ENCODE assay signal across 24 cellular contexts in the genomic region with DNA sequence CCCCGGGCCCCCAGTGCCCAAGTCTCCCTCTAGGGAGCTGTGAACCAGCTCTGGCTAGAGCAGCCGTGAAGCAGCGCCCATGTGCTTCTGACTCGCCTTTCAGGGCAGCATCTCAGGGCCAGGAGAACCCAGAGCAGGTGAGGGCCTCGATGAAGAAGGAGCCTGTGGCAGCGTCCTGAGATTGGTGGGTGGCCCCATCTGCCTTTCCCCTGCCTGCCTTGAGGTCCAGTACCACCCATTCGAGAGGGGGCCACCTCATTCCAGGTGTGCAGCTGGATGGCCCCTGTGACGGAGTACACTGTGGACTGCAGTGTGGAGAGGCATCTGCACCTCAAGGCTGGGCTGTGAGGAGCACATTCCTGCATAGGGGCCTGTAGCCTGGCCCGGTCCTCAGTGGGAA.
"Had no signal": no experiment of that assay in that cellular context is flagged by ENCODE, and none has a peak within 500 bp of the region (broad histone marks: within the 10 kb centered on the region; RNA-seq: fewer than 3 reads in every experiment).

No MANE protein-coding gene starts in this region.

- ATAC-seq: activated CD4-positive, CD25-positive, alpha-beta regulatory T cell treated with anti-CD3 and anti-CD28 coated beads, Interleukin-2, amount 50 U/mL, for 24 hours; Panc1; SK-N-SH treated with all-trans-retinoic acid at 6 μM for 48 hours had no signal

- H3K4me3 Mint-ChIP-seq: activated naive CD8-positive, alpha-beta T cell; activated T-helper 1 cell treated with anti-CD3 and anti-CD28 coated beads, Interleukin-12 subunit alpha, Interleukin-12 subunit beta, Interleukin-2, Interleukin-4 antibody, amounts not matched to agents 30 ng/mL and 10 ng/mL and 1 ng/mL, durations not matched to agents 14 hours and 24 hours and 36 hours; brain had no signal

- H3K27ac ChIP-seq: RWPE1, SJSA1 had no signal

- H3K9me3 ChIP-seq: SJSA1 had no signal

- H3K27ac Mint-ChIP-seq: activated naive CD8-positive, alpha-beta T cell; activated T-helper 1 cell treated with anti-CD3 and anti-CD28 coated beads, Interleukin-12 subunit alpha, Interleukin-12 subunit beta, Interleukin-2, Interleukin-4 antibody, amounts not matched to agents 30 ng/mL and 10 ng/mL and 1 ng/mL, durations not matched to agents 14 hours and 24 hours and 36 hours; brain had no signal

- DNase-seq: activated CD4-positive, alpha-beta T cell treated with anti-CD3 and anti-CD28 coated beads for 48 hours; activated CD4-positive, alpha-beta T cell treated with anti-CD3 and anti-CD28 coated beads, Interleukin-2, amount 50 U/mL, for 48 hours; activated CD8-positive, alpha-beta memory T cell treated with anti-CD3 and anti-CD28 coated beads, Interleukin-2, amount 50 U/mL, for 4 hours; activated effector memory CD4-positive, alpha-beta T cell treated with Interleukin-2 at 50 U/mL for 16 hours; activated naive CD4-positive, alpha-beta T cell; amygdala; NCI-H1105 treated with DMSO at 0.1 percent for 48 hours; NCI-H1436 treated with DMSO at 0.1 percent for 48 hours; NCI-H187; NCI-H2081; NCI-H510A treated with DMSO at 0.1 percent for 48 hours; NCI-H69; NK-92 treated with Interleukin-12 subunit alpha and Interleukin-12 subunit beta, amount 100 ng/mL, for 24 hours; OCI-M1; SHP77; SW 1271 had no signal

- H3K4me3 ChIP-seq: SJSA1 had no signal

- H3K9me3 Mint-ChIP-seq: activated T-helper 1 cell treated with anti-CD3 and anti-CD28 coated beads, Interleukin-12 subunit alpha, Interleukin-12 subunit beta, Interleukin-2, Interleukin-4 antibody, amounts not matched to agents 30 ng/mL and 10 ng/mL and 1 ng/mL, durations not matched to agents 14 hours and 24 hours and 36 hours; brain had no signal

- H3K27me3 ChIP-seq: SJSA1 had no signal

- H3K27me3 Mint-ChIP-seq: activated naive CD8-positive, alpha-beta T cell had no signal
